ENCODE assay signal across 8 cellular contexts in the genomic region with DNA sequence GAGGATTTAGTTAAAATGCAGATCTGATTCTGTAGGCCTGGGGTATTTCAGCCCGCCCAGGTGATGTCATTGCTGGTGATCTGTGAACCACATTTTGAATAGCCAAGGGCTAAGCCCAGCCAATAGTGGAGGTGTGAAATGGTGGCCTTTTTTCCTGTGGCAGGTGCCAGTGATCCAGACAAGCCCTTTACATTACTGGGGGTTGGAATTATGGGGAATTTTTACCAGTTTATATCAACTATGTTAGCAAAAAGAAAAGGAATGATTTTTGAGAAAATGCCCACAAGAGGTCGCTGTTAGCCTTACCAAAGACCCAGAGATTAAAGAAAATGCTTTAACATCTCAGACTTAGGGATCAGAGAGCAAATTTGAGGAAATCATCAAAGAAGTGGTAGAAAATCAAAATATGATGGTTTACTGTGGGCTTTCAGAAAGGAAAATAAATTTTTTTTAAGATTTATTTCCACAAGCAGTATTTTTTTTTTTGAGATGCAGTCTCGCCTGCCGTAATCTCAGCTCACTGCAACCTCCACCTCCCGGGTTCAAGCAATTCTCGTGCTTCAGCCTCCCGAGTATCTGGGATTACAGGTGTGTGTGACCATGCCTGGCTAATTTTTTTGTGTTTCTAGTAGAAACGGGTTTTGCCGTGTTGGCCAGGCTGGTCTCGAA. TPM values are rescaled to one million over a fixed set of nuclear protein-coding genes. Genes with fewer than 3 reads are reported as not detected.
DNase-seq lines count a peak whose midpoint lies in the region; ATAC-seq, FAIRE-seq and TF ChIP-seq lines count a peak whose summit lies in the region.

No MANE protein-coding gene starts in this region.

- H3K4me3 ChIP-seq in K562 = no peak overlapping the region
- H3K4me3 ChIP-seq in left lung = no peak overlapping the region
- H3K4me3 ChIP-seq in upper lobe of right lung = no peak overlapping the region

- no peak for TF ChIP-seq EP300 in K562 (IDR thresholded peaks at IDR 0.05; ENCODE audit: low read length)

- peak in 1 of 2 experiments; percentile 58; a peak in 3 of 4 replicates for TF ChIP-seq RAD21 in K562 (CRISPR knock-in tag; conservative IDR thresholded peaks at IDR 0.05 in 1 of 2, IDR thresholded peaks at IDR 0.05 in 1 of 2)

- no peak overlapping the region for H3K9ac ChIP-seq in K562 (ENCODE audit: insufficient read depth in 1 of 2, low read depth in 2 of 2, low read length in 2 of 2)

- FAIRE-seq in K562 (lab: Jason Lieb, UNC) = peak; percentile 85

- H3K9me3 ChIP-seq in K562 (replicated peaks; ENCODE audit: control insufficient read depth, insufficient read depth, low read depth, low read length) (no peaks in the 10 kb centered on the region), left lung (peaks cover 0 to 3% of the 10 kb centered on the region in 2 donors), upper lobe of right lung (no peaks in the 10 kb centered on the region)

- POLR2A ChIA-PET in K562 (lab: Yijun Ruan, JAX) = no interaction called here

- WGBS in K562 (ENCODE audit: insufficient coverage, low coverage, missing lambda C conversion rate) = 49% methylated on average over 8 of the region's 10 CpGs

- no peaks in the 10 kb centered on the region for H3K79me2 ChIP-seq in K562 (ENCODE audit: control insufficient read depth, insufficient read depth, low read length)

- H4K20me1 ChIP-seq in K562 (replicated peaks; ENCODE audit: control insufficient read depth, insufficient read depth, low read length) = no peaks in the 10 kb centered on the region

- TF ChIP-seq POLR2A in K562 (conservative IDR thresholded peaks at IDR 0.05) = no peak

- ATAC-seq in K562 (no peak), left lung (no peak), upper lobe of right lung (no peak), HG02642 (IDR thresholded peaks at IDR 0.05; ENCODE audit: poor library complexity, unreplicated experiment) (no peak), HG02759 (IDR thresholded peaks at IDR 0.05; ENCODE audit: unreplicated experiment) (no peak)

- intact Hi-C loops in K562 (cut with micrococcal nuclease) (loop anchor here (1.0 kb wide), 1 partner anchor 327 kb away; no protein-coding TSS in a partner anchor), left lung (cut with DNase I) (no loop called here), upper lobe of right lung (cut with DNase I) (no loop called here)

- DNase-seq in COLO668 (lab: John Stamatoyannopoulos, UW; ENCODE audit: unreplicated experiment) (peak; percentile 10), GM13976 (ENCODE audit: low spot score) (peak; percentile 51), NCI-H446 treated with DMSO at 0.1 percent for 48 hours (lab: John Stamatoyannopoulos, UW) (peak; percentile 21), K562 (ENCODE audit: extremely low read depth in 1 of 4, low spot score in 3 of 4) (peak; percentile 23 to 67 (median 36)), left lung (no peak), upper lobe of right lung (no peak)

- H3K4me1 ChIP-seq in K562 (replicated peaks in 1 of 2; ENCODE audit: control insufficient read depth in 2 of 2, insufficient read depth in 2 of 2, low read length in 2 of 2) (peaks cover 0 to 3% of the 10 kb centered on the region in 2 experiments; a peak in 3 of 5 replicates), left lung (peaks cover 5 to 16% of the 10 kb centered on the region in 2 donors), upper lobe of right lung (peaks cover 14% of the 10 kb centered on the region)

- TF ChIP-seq CTCF in GM13976 (IDR thresholded peaks at IDR 0.05; ENCODE audit: borderline replicate concordance, control extremely low read depth, extremely low read depth, insufficient read depth, missing control alignments) (peak; percentile 35), K562 (IDR thresholded peaks at IDR 0.05 in 2 of 3, conservative IDR thresholded peaks at IDR 0.05 in 1 of 3; ENCODE audit: insufficient read depth in 2 of 3, low read depth in 1 of 3, low read length in 3 of 3) (peak; percentile 30 to 72 (median 56); a peak in 5 of 6 replicates), left lung (IDR thresholded peaks at IDR 0.05) (peak; percentile 55 to 71), upper lobe of right lung (IDR thresholded peaks at IDR 0.05) (peak; percentile 70)

- H2AFZ ChIP-seq in K562 (ENCODE audit: low read depth, low read length) = no peak overlapping the region

- H3K27me3 ChIP-seq in K562 (ENCODE audit: control insufficient read depth in 2 of 2, insufficient read depth in 2 of 2, low read length in 2 of 2) = no peaks in the 10 kb centered on the region
- no peaks in the 10 kb centered on the region for H3K27me3 ChIP-seq in left lung
- H3K27me3 ChIP-seq in upper lobe of right lung = no peaks in the 10 kb centered on the region

- H3K4me2 ChIP-seq in K562 (ENCODE audit: insufficient read depth, low read length) = no peak overlapping the region

- no peaks in the 10 kb centered on the region for H3K9me1 ChIP-seq in K562 (ENCODE audit: control insufficient read depth, insufficient read depth, low read length)

- in situ Hi-C loops in GM13976 (cut with MboI; ENCODE audit: low sequenced_read_pairs, unreplicated experiment) (no loop called here), K562 (cut with MboI) (no loop called here)

- CTCF ChIA-PET in K562 (lab: Yijun Ruan, JAX; ENCODE audit: low intra/inter-chr PET ratio) = interaction anchor here (0.7 to 2.2 kb wide), 2 partner anchors 327 to 420 kb away, joined by 4 to 14 read pairs; no protein-coding TSS in a partner anchor

- H3K36me3 ChIP-seq in K562 (ENCODE audit: control insufficient read depth, insufficient read depth, low read length) (no peaks in the 10 kb centered on the region), left lung (peaks cover 0 to 4% of the 10 kb centered on the region in 2 donors), upper lobe of right lung (no peaks in the 10 kb centered on the region)

- BruUV-seq in K562 (replicated peaks; lab: Mats Ljungman, UMichigan) = no TSS peak

- H3K27ac ChIP-seq in K562 (ENCODE audit: extremely low read depth, low read depth, low read length) = no peak overlapping the region
- no peak overlapping the region for H3K27ac ChIP-seq in left lung
- H3K27ac ChIP-seq in upper lobe of right lung = no peak overlapping the region

RNA-seq across cellular contexts. Expression of gene VPS35L, which starts 3.9 kb away (rescaled TPM):
- total RNA-seq in K562 (2011; cell fraction: chromatin; rRNA removed; ENCODE audit: low replicate concordance) = 79.5 and 124 TPM in 2 replicates
- 50.9 and 57.6 TPM in 2 replicates for total RNA-seq in K562 (2011; cell fraction: nucleolus; rRNA removed)
- total RNA-seq in K562 (2011; cell fraction: nucleoplasm; rRNA removed) = 64.1 and 74.5 TPM in 2 replicates
- total RNA-seq in K562 (2014; rRNA removed) (9.0 and 10.2 TPM in 2 replicates), K562 (2014; rRNA removed; fragmentation: Illumina TruSeq; extraction: Trizol) (18.2 and 20.1 TPM in 2 replicates), K562 (2015; rRNA removed; fragmentation: Illumina TruSeq; extraction: Trizol) (21.3 and 22.6 TPM in 2 replicates), K562 (2021) (25.8 and 28.3 TPM in 2 replicates), left lung (10 to 100 TPM; 57.3 to 70.2 TPM), upper lobe of right lung (51.9 TPM)
- polyA plus RNA-seq in K562 (2011; rRNA removed) (15.6 and 16.9 TPM in 2 replicates), K562 (2014; fragmentation: Illumina TruSeq; extraction: Trizol) (26.7 and 30.4 TPM in 2 replicates), K562 (2014; fragmentation: Nextera tagmentation; extraction: Ambion mirVana) (10 to 100 TPM; 18.3 to 27.1 TPM), K562 (2014; rRNA removed) (14.1 and 16.2 TPM in 2 replicates)
- 10.9 and 11.5 TPM in 2 replicates for polyA plus RNA-seq in K562 (2011; cell fraction: cytosol; rRNA removed)
- 18.3 and 20.0 TPM in 2 replicates for polyA plus RNA-seq in K562 (2011; cell fraction: nucleus; rRNA removed)
- 16.5 and 19.9 TPM in 2 replicates for polyA plus RNA-seq in K562 (2012)
- polyA minus RNA-seq in K562 (2011; rRNA and poly(A)+ RNA removed) = 40.8 and 46.6 TPM in 2 replicates
- 18.8 and 35.3 TPM in 2 replicates for polyA minus RNA-seq in K562 (2011; cell fraction: cytosol; rRNA and poly(A)+ RNA removed)
- polyA minus RNA-seq in K562 (2011; cell fraction: nucleus; rRNA and poly(A)+ RNA removed) = 30.4 and 44.1 TPM in 2 replicates

RNA-seq across cellular contexts. Expression of gene CCP110, which starts 35.6 kb away (rescaled TPM):
- 14.0 and 52.4 TPM in 2 replicates for total RNA-seq in K562 (2011; cell fraction: chromatin; rRNA removed; ENCODE audit: low replicate concordance)
- 7.0 and 8.6 TPM in 2 replicates for total RNA-seq in K562 (2011; cell fraction: nucleolus; rRNA removed)
- total RNA-seq in K562 (2011; cell fraction: nucleoplasm; rRNA removed) = 25.3 and 45.2 TPM in 2 replicates
- total RNA-seq in K562 (2014; rRNA removed) = 10.1 and 10.3 TPM in 2 replicates
- 14.3 and 15.4 TPM in 2 replicates for total RNA-seq in K562 (2014; rRNA removed; fragmentation: Illumina TruSeq; extraction: Trizol)
- total RNA-seq in K562 (2015; rRNA removed; fragmentation: Illumina TruSeq; extraction: Trizol) = 11.9 and 14.1 TPM in 2 replicates
- 12.1 and 12.3 TPM in 2 replicates for total RNA-seq in K562 (2021)
- polyA plus RNA-seq in K562 (2011; rRNA removed) = 12.1 and 14.8 TPM in 2 replicates
- 1.7 and 4.9 TPM in 2 replicates for polyA plus RNA-seq in K562 (2011; cell fraction: cytosol; rRNA removed)
- 10.1 and 11.1 TPM in 2 replicates for polyA plus RNA-seq in K562 (2011; cell fraction: nucleus; rRNA removed)
- 9.6 and 11.8 TPM in 2 replicates for polyA plus RNA-seq in K562 (2012)
- 12.7 and 16.1 TPM in 2 replicates for polyA plus RNA-seq in K562 (2014; fragmentation: Illumina TruSeq; extraction: Trizol)
- polyA plus RNA-seq in K562 (2014; fragmentation: Nextera tagmentation; extraction: Ambion mirVana) = 1 to 10 TPM; 3.5 to 4.4 TPM
- polyA plus RNA-seq in K562 (2014; rRNA removed) = 9.3 and 9.5 TPM in 2 replicates
- polyA minus RNA-seq in K562 (2011; rRNA and poly(A)+ RNA removed) = 13.5 and 18.5 TPM in 2 replicates
- 7.8 and 8.6 TPM in 2 replicates for polyA minus RNA-seq in K562 (2011; cell fraction: cytosol; rRNA and poly(A)+ RNA removed)
- 10.4 and 17.3 TPM in 2 replicates for polyA minus RNA-seq in K562 (2011; cell fraction: nucleus; rRNA and poly(A)+ RNA removed)
- total RNA-seq in left lung = 10 to 100 TPM; 22.3 to 23.6 TPM
- 16.6 TPM for total RNA-seq in upper lobe of right lung

RNA-seq across cellular contexts. Expression of gene GDE1, which starts 37.5 kb away (rescaled TPM):
- 21.1 and 36.6 TPM in 2 replicates for total RNA-seq in K562 (2011; cell fraction: chromatin; rRNA removed; ENCODE audit: low replicate concordance)
- total RNA-seq in K562 (2011; cell fraction: nucleolus; rRNA removed) = 20.9 and 25.5 TPM in 2 replicates
- total RNA-seq in K562 (2011; cell fraction: nucleoplasm; rRNA removed) = 31.8 and 53.7 TPM in 2 replicates
- 22.3 and 25.5 TPM in 2 replicates for total RNA-seq in K562 (2014; rRNA removed)
- 36.5 and 40.5 TPM in 2 replicates for total RNA-seq in K562 (2014; rRNA removed; fragmentation: Illumina TruSeq; extraction: Trizol)
- total RNA-seq in K562 (2015; rRNA removed; fragmentation: Illumina TruSeq; extraction: Trizol) = 18.2 and 20.8 TPM in 2 replicates
- 34.0 and 36.6 TPM in 2 replicates for total RNA-seq in K562 (2021)
- 27.6 and 33.5 TPM in 2 replicates for polyA plus RNA-seq in K562 (2011; rRNA removed)
- polyA plus RNA-seq in K562 (2011; cell fraction: cytosol; rRNA removed) = 20.2 and 25.3 TPM in 2 replicates
- polyA plus RNA-seq in K562 (2011; cell fraction: nucleus; rRNA removed) = 7.0 and 10.0 TPM in 2 replicates
- 31.1 and 35.2 TPM in 2 replicates for polyA plus RNA-seq in K562 (2012)
- 32.5 and 35.5 TPM in 2 replicates for polyA plus RNA-seq in K562 (2014; fragmentation: Illumina TruSeq; extraction: Trizol)
- 10 to 100 TPM; 18.8 to 21.7 TPM for polyA plus RNA-seq in K562 (2014; fragmentation: Nextera tagmentation; extraction: Ambion mirVana)
- 21.7 and 26.4 TPM in 2 replicates for polyA plus RNA-seq in K562 (2014; rRNA removed)
- 30.4 and 32.6 TPM in 2 replicates for polyA minus RNA-seq in K562 (2011; rRNA and poly(A)+ RNA removed)
- polyA minus RNA-seq in K562 (2011; cell fraction: cytosol; rRNA and poly(A)+ RNA removed) = 13.1 and 13.2 TPM in 2 replicates
- 6.9 and 16.7 TPM in 2 replicates for polyA minus RNA-seq in K562 (2011; cell fraction: nucleus; rRNA and poly(A)+ RNA removed)
- 100 to 1,000 TPM in 1 of 2 donors, 10 to 100 TPM in 1; 84.6 to 111 TPM for total RNA-seq in left lung
- 75.3 TPM for total RNA-seq in upper lobe of right lung

Comparison
In these comparisons a context has a peak if more than half of its experiments do, and no peak if none do; other contexts are left out.
1. DNase-seq: peak in COLO668 (single experiment), GM13976 (single experiment), NCI-H446 treated with DMSO at 0.1 percent for 48 hours (single experiment) and K562 (4 of 4); none in left lung (0 of 2) and upper lobe of right lung (single experiment).
2. Peak in every context shown above with its lines, with median percentiles within 50 percentile points of each other: CTCF ChIP-seq.